ENCODE assay signal across 11 cellular contexts in the genomic region with DNA sequence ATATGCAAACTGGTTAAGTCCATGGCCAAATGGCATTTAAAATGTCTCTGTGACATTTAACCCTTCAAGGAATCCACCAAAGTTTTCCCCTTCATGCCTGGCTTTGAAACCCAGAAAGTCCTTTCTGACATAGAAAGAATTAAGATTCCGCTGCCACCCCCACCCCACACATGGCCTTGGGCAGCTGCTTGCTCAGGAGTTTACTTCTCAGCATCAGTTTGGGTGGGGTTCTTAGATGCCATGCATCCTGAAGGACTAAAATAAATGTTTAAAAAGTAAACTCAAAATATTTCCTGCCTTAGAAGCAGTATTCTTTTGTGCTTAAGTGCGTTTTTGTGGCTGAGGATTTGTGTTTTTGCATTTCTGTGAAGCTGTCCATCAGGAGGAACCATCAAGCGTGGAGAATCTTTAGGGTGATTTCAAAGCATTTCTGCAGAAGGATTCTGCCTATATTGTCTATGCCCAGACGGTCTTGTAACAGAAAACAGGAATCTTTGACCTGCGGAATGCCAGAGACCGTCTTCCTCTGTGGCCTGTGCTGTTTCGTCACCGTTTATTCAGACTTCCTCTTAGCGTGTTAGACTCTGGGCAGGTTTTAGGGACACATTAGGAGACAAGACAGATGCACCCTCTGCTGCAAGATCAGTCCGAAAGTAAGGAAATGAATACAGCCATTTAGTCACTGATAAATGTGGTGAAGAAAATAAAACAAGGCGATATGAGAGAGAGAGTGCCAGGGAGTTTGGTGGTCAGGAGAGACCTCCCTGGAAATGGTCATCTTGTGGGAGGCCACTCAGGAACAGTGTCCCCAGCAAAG. TPM values are rescaled to one million over a fixed set of nuclear protein-coding genes. Genes with fewer than 3 reads are reported as not detected.
DNase-seq lines count a peak whose midpoint lies in the region; ATAC-seq and TF ChIP-seq lines count a peak whose summit lies in the region.
"Had no signal": no experiment of that assay in that cellular context is flagged by ENCODE, and none has a peak within 500 bp of the region (broad histone marks: within the 10 kb centered on the region; RNA-seq: fewer than 3 reads in every experiment).

No MANE protein-coding gene starts in this region.

- no peak overlapping the region for H3K4me3 Mint-ChIP-seq in type B pancreatic cell

- H3K4me1 Mint-ChIP-seq in type B pancreatic cell (ENCODE audit: unreplicated experiment) = peaks cover 5% of the 10 kb centered on the region

- H3K36me3 Mint-ChIP-seq in type B pancreatic cell = no peaks in the 10 kb centered on the region

- no peak for TF ChIP-seq CTCF in fibroblast of villous mesenchyme (IDR thresholded peaks at IDR 0.05; ENCODE audit: insufficient read depth, low read depth, low read length)
- TF ChIP-seq CTCF in type B pancreatic cell (conservative IDR thresholded peaks at IDR 0.05) = no peak

- ATAC-seq in GM18502 (IDR thresholded peaks at IDR 0.05; ENCODE audit: poor library complexity, unreplicated experiment) = peak; percentile 26
- ATAC-seq in HG03135 (IDR thresholded peaks at IDR 0.05; ENCODE audit: unreplicated experiment) = peak; percentile 33
- ATAC-seq in GM18861 (IDR thresholded peaks at IDR 0.05; ENCODE audit: unreplicated experiment) = no peak
- ATAC-seq in HG02678 (IDR thresholded peaks at IDR 0.05; ENCODE audit: unreplicated experiment) = no peak

- H3K27ac Mint-ChIP-seq in type B pancreatic cell = no peak overlapping the region

- H3K27me3 Mint-ChIP-seq in type B pancreatic cell = no peaks in the 10 kb centered on the region

- no peaks in the 10 kb centered on the region for H3K9me3 Mint-ChIP-seq in type B pancreatic cell

- peak; percentile 16 for DNase-seq in fibroblast of villous mesenchyme (ENCODE audit: low read depth)
- DNase-seq in pons (ENCODE audit: low spot score) = peak; percentile 90
- no peak for DNase-seq in type B pancreatic cell (ENCODE audit: extremely low spot score, unreplicated experiment)
- no peak for DNase-seq in NCI-H187 (lab: John Stamatoyannopoulos, UW)
- DNase-seq: activated effector memory CD4-positive, alpha-beta T cell treated with Interleukin-2 at 50 U/mL for 16 hours had no signal

- H3K4me3 ChIP-seq in fibroblast of villous mesenchyme (ENCODE audit: low read depth, low read length) = no peak overlapping the region
- H3K4me3 ChIP-seq: cardiac muscle cell, tibial artery had no signal

RNA-seq across cellular contexts. Expression of gene DUSP22, which starts 6.2 kb away (rescaled TPM):
- total RNA-seq in fibroblast of villous mesenchyme (14.2 and 14.7 TPM in 2 replicates), type B pancreatic cell (ENCODE audit: low replicate concordance) (20.2 and 25.0 TPM in 2 replicates)

Comparison
In these comparisons a context has a peak if more than half of its experiments do, and no peak if none do; other contexts are left out.
1. ATAC-seq: peak in GM18502 (single experiment) and HG03135 (single experiment); none in GM18861 (single experiment) and HG02678 (single experiment).
2. DNase-seq: peak in fibroblast of villous mesenchyme (single experiment) and pons (single experiment); none in type B pancreatic cell (single experiment) and NCI-H187 (0 of 2).